In genomic region chr3:99901200-99901926, GRCh38 we compare ENCODE assay signal across 8 cellular contexts.
A peak's percentile ranks its signal among the peaks of the same experiment; 100 is the strongest.
DNase-seq lines count a peak whose midpoint lies in the region; ATAC-seq lines count a peak whose summit lies in the region.

No MANE protein-coding gene starts in this region.

- H3K4me1 ChIP-seq in naive thymus-derived CD4-positive, alpha-beta T cell (ENCODE audit: control insufficient read depth in 2 of 2, insufficient read depth in 2 of 2, low read length in 2 of 2), result no peaks in the 10 kb centered on the region

- no peak overlapping the region for H3K4me3 Mint-ChIP-seq in naive thymus-derived CD4-positive, alpha-beta T cell
- no peak overlapping the region for H3K4me3 Mint-ChIP-seq in T-cell

- H3K9me3 ChIP-seq in naive thymus-derived CD4-positive, alpha-beta T cell (ENCODE audit: control insufficient read depth in 2 of 3, low read length in 3 of 3), result no peaks in the 10 kb centered on the region

- H3K36me3 Mint-ChIP-seq in naive thymus-derived CD4-positive, alpha-beta T cell, result peaks cover 0 to 12% (median 2%) of the 10 kb centered on the region in 5 donors
- peaks cover 7% of the 10 kb centered on the region for H3K36me3 Mint-ChIP-seq in T-cell

- peaks cover 0 to 9% (median 5%) of the 10 kb centered on the region in 7 donors for H3K4me1 Mint-ChIP-seq in naive thymus-derived CD4-positive, alpha-beta T cell
- H3K4me1 Mint-ChIP-seq in T-cell, result peaks cover 0 to 2% (median under 1%) of the 10 kb centered on the region in 3 donors

- DNase-seq in DMS79 (lab: John Stamatoyannopoulos, UW), result peak; percentile 13
- DNase-seq in NCI-H1930 (lab: John Stamatoyannopoulos, UW), result peak; percentile 30 to 55
- peak; percentile 90 for DNase-seq in dermis blood vessel endothelial cell
- no peak for DNase-seq in naive thymus-derived CD4-positive, alpha-beta T cell
- DNase-seq in GOT3 (lab: John Stamatoyannopoulos, UW), result no peak
- no peak for DNase-seq in mesenteric fat pad (ENCODE audit: low spot score)
- no peak for DNase-seq in T-cell

- peak overlapping the region in 1 of 9 donors; percentile 27 for H3K27ac Mint-ChIP-seq in naive thymus-derived CD4-positive, alpha-beta T cell
- H3K27ac Mint-ChIP-seq in T-cell, result no peak overlapping the region

- peak; percentile 60 for ATAC-seq in naive thymus-derived CD4-positive, alpha-beta T cell
- ATAC-seq in T-cell (replicated peaks in 1 of 4) (no peak), esophagus mucosa (no peak)

- H3K27me3 ChIP-seq in naive thymus-derived CD4-positive, alpha-beta T cell (ENCODE audit: control insufficient read depth in 2 of 2, insufficient read depth in 2 of 2, low read length in 2 of 2), result no peaks in the 10 kb centered on the region

- no peak overlapping the region for H3K4me3 ChIP-seq in naive thymus-derived CD4-positive, alpha-beta T cell (ENCODE audit: low read length)

- POLR2A ChIA-PET in naive thymus-derived CD4-positive, alpha-beta T cell (lab: Charles Lee), result no interaction called here
- POLR2A ChIA-PET in T-cell (lab: Charles Lee), result interaction anchor here in 1 of 2 donors (0.6 kb wide), 1 partner anchor 64 kb away, joined by 6 read pairs; no protein-coding TSS in a partner anchor

- CTCF ChIA-PET in naive thymus-derived CD4-positive, alpha-beta T cell (lab: Charles Lee), result no interaction called here
- CTCF ChIA-PET in T-cell (lab: Charles Lee), result no interaction called here

- H3K9me3 Mint-ChIP-seq in naive thymus-derived CD4-positive, alpha-beta T cell, result no peaks in the 10 kb centered on the region
- H3K9me3 Mint-ChIP-seq in T-cell, result no peaks in the 10 kb centered on the region

- H3K27ac ChIP-seq in naive thymus-derived CD4-positive, alpha-beta T cell (ENCODE audit: low read depth, low read length), result no peak overlapping the region

- no peaks in the 10 kb centered on the region for H3K36me3 ChIP-seq in naive thymus-derived CD4-positive, alpha-beta T cell (ENCODE audit: control insufficient read depth in 2 of 3, insufficient read depth in 3 of 3, low read length in 3 of 3)

- intact Hi-C loops in naive thymus-derived CD4-positive, alpha-beta T cell (cut with micrococcal nuclease), result no loop called here

- no peaks in the 10 kb centered on the region for H3K27me3 Mint-ChIP-seq in naive thymus-derived CD4-positive, alpha-beta T cell
- H3K27me3 Mint-ChIP-seq in T-cell, result no peaks in the 10 kb centered on the region

Comparison
In these comparisons a context has a peak if more than half of its experiments do, and no peak if none do; other contexts are left out.
1. DNase-seq: peak in DMS79 (single experiment), NCI-H1930 (2 of 2) and dermis blood vessel endothelial cell (single experiment); none in naive thymus-derived CD4-positive, alpha-beta T cell (0 of 9), GOT3 (single experiment), mesenteric fat pad (single experiment) and T-cell (0 of 34).